26 cellular contexts compared by ENCODE assay signal in the genomic region with DNA sequence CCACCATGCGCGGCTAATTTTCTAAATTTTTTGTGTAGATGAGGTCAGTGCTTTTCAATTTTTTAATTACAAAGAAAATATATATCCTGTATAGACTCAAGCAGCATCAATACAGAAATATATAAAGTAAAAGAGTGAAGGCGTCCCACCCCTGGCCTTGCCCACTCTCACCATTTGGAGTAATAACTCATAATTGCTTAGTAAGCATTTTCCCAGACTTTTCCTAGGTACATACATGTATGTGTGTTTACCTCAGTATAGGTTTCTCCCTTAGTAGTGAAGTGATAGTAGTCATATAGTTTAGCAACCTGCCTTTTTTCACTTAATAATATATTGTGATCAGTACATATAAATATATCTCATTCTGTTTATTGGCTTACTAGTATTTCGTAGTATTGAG.
"Had no signal": no experiment of that assay in that cellular context is flagged by ENCODE, and none has a peak within 500 bp of the region (broad histone marks: within the 10 kb centered on the region; RNA-seq: fewer than 3 reads in every experiment).

No MANE protein-coding gene starts in this region.

- ATAC-seq: effector memory CD8-positive, alpha-beta T cell; esophagus mucosa; gastrocnemius medialis; heart right ventricle; left cardiac atrium; left lung; left ventricle myocardium superior; lower lobe of right lung; mucosa of descending colon; naive thymus-derived CD8-positive, alpha-beta T cell had no signal

- H3K4me1 ChIP-seq: esophagus squamous epithelium, gastrocnemius medialis, heart right ventricle, left lung, lower lobe of right lung had no signal

- H3K4me3 ChIP-seq: esophagus squamous epithelium, gastrocnemius medialis, heart right ventricle, left lung, lower lobe of right lung, mucosa of descending colon had no signal

- H3K27ac ChIP-seq: epithelial cell of prostate, esophagus squamous epithelium, gastrocnemius medialis, heart right ventricle, left lung, lower lobe of right lung had no signal

- DNase-seq: cortex of kidney; effector CD8-positive, alpha-beta T cell; effector memory CD8-positive, alpha-beta T cell; endodermal cell; erythroblast; esophagus squamous epithelium; foreskin fibroblast; foreskin melanocyte; gastrocnemius medialis; glutamatergic neuron; head of caudate nucleus; heart right ventricle; hippocampal formation; left cardiac atrium; left lung; left ventricle myocardium superior; lower lobe of right lung; mesenchymal stem cell; mucosa of descending colon; naive B cell; naive thymus-derived CD8-positive, alpha-beta T cell had no signal

- FAIRE-seq: endometrium, islet of Langerhans, keratinocyte had no signal

- H3K9me3 ChIP-seq: esophagus squamous epithelium, gastrocnemius medialis, heart right ventricle, left lung, lower lobe of right lung, mucosa of descending colon had no signal

- H3K36me3 ChIP-seq: esophagus squamous epithelium, gastrocnemius medialis, heart right ventricle, left lung, lower lobe of right lung had no signal

- H3K27me3 ChIP-seq: esophagus squamous epithelium, gastrocnemius medialis, heart right ventricle, left lung had no signal
